ENCODE assay signal across 26 cellular contexts in the genomic region with DNA sequence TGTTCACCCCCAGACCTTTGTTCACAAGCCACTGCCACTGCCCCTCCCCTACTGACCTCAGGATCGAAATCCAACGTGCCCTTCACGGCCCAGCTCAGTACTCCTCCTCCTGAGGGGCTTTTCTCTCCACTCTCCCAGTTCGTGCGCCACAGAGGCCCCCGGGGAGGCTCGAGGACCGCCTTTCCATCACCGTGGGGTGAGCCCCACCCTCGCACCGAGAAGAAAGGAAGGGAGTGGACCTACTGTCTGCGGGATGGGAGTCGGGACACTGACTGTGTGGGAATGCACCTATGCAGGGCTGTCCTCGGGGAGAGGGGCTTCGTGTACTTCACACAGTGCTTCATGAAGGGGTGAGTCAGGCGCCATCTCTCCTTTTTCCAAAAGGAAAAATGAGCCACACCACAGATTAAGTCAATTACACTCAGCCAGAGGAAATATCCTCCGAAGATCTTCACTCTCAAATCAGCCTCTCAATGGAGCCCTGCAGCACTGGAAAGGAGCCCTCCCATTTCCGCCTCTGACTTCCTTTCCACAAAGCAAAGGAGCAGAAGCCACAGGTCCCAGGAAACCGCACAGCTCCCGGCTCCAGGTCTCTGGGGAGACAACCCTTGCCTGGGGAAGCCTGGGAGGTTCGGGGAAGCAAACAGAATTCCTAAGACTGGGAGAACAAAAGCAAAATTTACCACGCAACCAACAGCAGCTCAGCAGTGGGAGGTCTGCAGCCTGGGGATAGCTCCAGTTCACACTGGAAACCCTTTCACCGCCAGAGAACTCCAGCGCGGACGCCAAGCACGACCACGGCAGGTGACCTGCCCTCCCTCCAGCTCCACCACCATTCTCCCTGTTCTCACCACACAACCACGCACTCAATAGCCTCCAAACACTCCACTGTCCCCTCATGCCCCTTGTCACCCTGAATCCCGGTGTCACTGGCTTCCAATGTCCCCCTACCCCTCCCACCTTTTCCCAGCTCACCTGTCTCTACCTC. TPM values are rescaled to one million over a fixed set of nuclear protein-coding genes. Genes with fewer than 3 reads are reported as not detected.
A peak's percentile ranks its signal among the peaks of the same experiment; 100 is the strongest.
DNase-seq lines count a peak whose midpoint lies in the region; TF ChIP-seq lines count a peak whose summit lies in the region.
"Had no signal": no experiment of that assay in that cellular context is flagged by ENCODE, and none has a peak within 500 bp of the region (broad histone marks: within the 10 kb centered on the region; RNA-seq: fewer than 3 reads in every experiment).

No MANE protein-coding gene starts in this region.

- H3K79me2 ChIP-seq in Karpas-422 (ENCODE audit: low read length) = peaks cover 75% of the 10 kb centered on the region

- H3K36me3 ChIP-seq in spleen (peaks cover 0 to 12% (median 0%) of the 10 kb centered on the region in 6 donors), Karpas-422 (ENCODE audit: insufficient read depth, low read length) (peaks cover 70% of the 10 kb centered on the region), HAP-1 (replicated peaks) (peaks cover 39% of the 10 kb centered on the region)
- H3K36me3 ChIP-seq: neutrophil, thoracic aorta had no signal

- TF ChIP-seq POLR2A in spleen (IDR thresholded peaks at IDR 0.05) = no peak

- intact Hi-C loops in spleen (cut with DNase I; ENCODE audit: low total_unique reads) = no loop called here

- no peak overlapping the region for H3K4me2 ChIP-seq in Karpas-422 (ENCODE audit: low read depth, low read length, poor library complexity, severe bottlenecking)

- no peak overlapping the region for H3K4me3 ChIP-seq in spleen
- no peak overlapping the region for H3K4me3 ChIP-seq in Karpas-422 (ENCODE audit: low read length)
- no peak overlapping the region for H3K4me3 ChIP-seq in HAP-1
- H3K4me3 ChIP-seq: thoracic aorta, vagina had no signal

- no peak overlapping the region for H3K9ac ChIP-seq in Karpas-422 (ENCODE audit: low read length)

- WGBS in spleen, 5 donors = 87 to 96% (median 91%) methylated on average over 30 of the region's 30 CpGs

- H3K27ac ChIP-seq in spleen = no peak overlapping the region
- no peak overlapping the region for H3K27ac ChIP-seq in Karpas-422 (ENCODE audit: low read length)
- H3K27ac ChIP-seq: neutrophil, thoracic aorta, vagina had no signal

- H3K27me3 ChIP-seq in spleen (replicated peaks in 1 of 7) (no peaks in the 10 kb centered on the region), Karpas-422 (ENCODE audit: low read length) (no peaks in the 10 kb centered on the region), HAP-1 (ENCODE audit: low read depth) (no peaks in the 10 kb centered on the region)
- H3K27me3 ChIP-seq: neutrophil, vagina had no signal

- H4K20me1 ChIP-seq in Karpas-422 (ENCODE audit: insufficient read depth, low read depth, low read length) = no peaks in the 10 kb centered on the region

- H3K4me1 ChIP-seq in spleen (no peaks in the 10 kb centered on the region), Karpas-422 (ENCODE audit: low read length) (peaks cover 5% of the 10 kb centered on the region), HAP-1 (no peaks in the 10 kb centered on the region)
- H3K4me1 ChIP-seq: vagina had no signal

- no peaks in the 10 kb centered on the region for H3K9me2 ChIP-seq in Karpas-422 (replicated peaks; ENCODE audit: insufficient read depth, low read length)

- H2AFZ ChIP-seq in Karpas-422 (ENCODE audit: low read length) = no peak overlapping the region

- no peak for TF ChIP-seq CTCF in spleen (IDR thresholded peaks at IDR 0.05 in 8 of 11, conservative IDR thresholded peaks at IDR 0.05 in 3 of 11)

- in situ Hi-C loops in HAP-1 (cut with MboI; ENCODE audit: low sequenced_read_pairs) = no loop called here

- H3K9me3 ChIP-seq in spleen (peaks cover 4 to 35% (median 29%) of the 10 kb centered on the region in 8 donors), Karpas-422 (ENCODE audit: low read length) (peaks cover 10% of the 10 kb centered on the region; the same call in 1 of the 2 replicates), HAP-1 (peaks cover 19% of the 10 kb centered on the region)
- H3K9me3 ChIP-seq: neutrophil had no signal

- DNase-seq in NCI-H2107 treated with DMSO at 0.1 percent for 48 hours (lab: John Stamatoyannopoulos, UW; ENCODE audit: unreplicated experiment) (peak; percentile 50), dermis blood vessel endothelial cell (peak; percentile 16), hepatic stellate cell (ENCODE audit: low spot score) (peak; percentile 67), spleen (peak; percentile 36), GM19240 (ENCODE audit: insufficient read length, low spot score) (no peak), Karpas-422 (no peak), HAP-1 (ENCODE audit: low spot score in 2 of 2) (no peak)
- DNase-seq: activated CD4-positive, alpha-beta T cell treated with anti-CD3 and anti-CD28 coated beads, Interleukin-2, amount 50 U/mL, for 4 hours; activated CD4-positive, CD25-positive, alpha-beta regulatory T cell; activated CD8-positive, alpha-beta memory T cell treated with anti-CD3 and anti-CD28 coated beads, Interleukin-2, amount 50 U/mL, for 48 hours; activated naive CD8-positive, alpha-beta T cell treated with anti-CD3 and anti-CD28 coated beads, Interleukin-2, amount 10 ng/mL, durations not matched to agents 7 days and 5 days; cerebellar nuclear complex; effector CD8-positive, alpha-beta T cell; EL; mammary epithelial cell; NCI-H1105 treated with DMSO at 0.1 percent for 48 hours; NCI-H2029; NCI-H226; NCI-H748 treated with DMSO at 0.1 percent for 48 hours; stimulated activated CD4-positive, alpha-beta T cell treated with anti-CD3 and anti-CD28 coated beads, Interleukin-12 subunit alpha, Interleukin-12 subunit beta, amount 100 ng/mL, for 4 hours; stimulated activated CD4-positive, alpha-beta T cell treated with anti-CD3 and anti-CD28 coated beads, Interleukin-4, amount 100 ng/mL, for 4 hours; stimulated activated naive CD4-positive, alpha-beta T cell treated with Interleukin-2 at 50 U/mL for 16 hours; T1000 had no signal

RNA-seq across cellular contexts. Expression of gene ADCY3, which starts 21.6 kb away (rescaled TPM):
- 18.2 and 33.4 TPM in 2 replicates for total RNA-seq in dermis blood vessel endothelial cell
- total RNA-seq in spleen = 10 to 100 TPM; 39.6 to 61.5 (median 58.2) TPM
- 10 to 100 TPM; 36.5 to 53.1 (median 42.4) TPM for polyA plus RNA-seq in spleen
- total RNA-seq in Karpas-422 (2014; rRNA removed; shearing (Covaris generic); ENCODE audit: low replicate concordance) = 57.6 and 58.4 TPM in 2 replicates

Comparison
In these comparisons a context has a peak if more than half of its experiments do, and no peak if none do; other contexts are left out.
1. DNase-seq: peak in NCI-H2107 treated with DMSO at 0.1 percent for 48 hours (single experiment), dermis blood vessel endothelial cell (single experiment), hepatic stellate cell (single experiment) and spleen (single experiment); none in GM19240 (single experiment), Karpas-422 (single experiment) and HAP-1 (0 of 2).